10 cellular contexts compared by ENCODE assay signal in the genomic region with DNA sequence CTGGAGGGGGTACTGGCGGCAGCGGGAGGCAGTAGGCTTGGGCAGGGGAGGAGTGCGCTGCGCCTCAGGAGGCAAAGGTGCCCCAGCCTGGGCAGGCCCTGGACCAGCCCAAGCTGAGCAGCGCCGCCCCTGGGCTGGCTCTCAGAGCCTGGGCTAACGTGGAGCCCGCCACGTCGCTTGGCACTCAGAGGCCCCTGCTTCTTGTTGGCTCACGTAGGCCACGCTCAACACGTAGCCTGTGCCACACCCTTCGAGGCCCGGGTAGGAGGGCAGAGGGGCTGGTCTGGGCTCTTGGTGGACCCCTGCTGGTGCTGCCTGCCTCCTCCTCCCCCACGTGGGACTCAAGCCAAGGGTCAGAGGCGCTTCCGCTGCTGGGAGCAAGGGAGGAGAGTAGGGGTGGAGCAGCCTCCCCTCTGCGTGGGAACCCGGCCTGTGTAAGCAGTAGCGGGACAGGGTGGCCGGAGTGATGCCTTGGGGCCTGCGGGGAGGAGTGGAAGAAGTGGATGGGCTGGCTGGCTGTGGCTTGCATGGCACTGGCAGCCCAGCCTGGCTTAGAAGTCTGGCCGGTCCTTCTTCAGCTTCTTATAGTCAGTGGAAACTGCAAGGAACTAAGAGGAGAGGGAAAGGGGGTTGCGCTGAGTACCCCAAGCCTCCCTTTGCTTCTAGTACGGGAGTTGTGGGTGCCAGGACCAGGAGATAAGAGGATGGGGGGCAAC. TPM values are rescaled to one million over a fixed set of nuclear protein-coding genes. Genes with fewer than 3 reads are reported as not detected.
A peak's percentile ranks its signal among the peaks of the same experiment; 100 is the strongest.
DNase-seq lines count a peak whose midpoint lies in the region; TF ChIP-seq lines count a peak whose summit lies in the region.
"Had no signal": no experiment of that assay in that cellular context is flagged by ENCODE, and none has a peak within 500 bp of the region (broad histone marks: within the 10 kb centered on the region; RNA-seq: fewer than 3 reads in every experiment).

No MANE protein-coding gene starts in this region.

- intact Hi-C loops in testis (cut with DNase I; ENCODE audit: low total_unique reads) = no loop called here

- H3K14ac ChIP-seq in mesenchymal stem cell (ENCODE audit: low read length in 2 of 2) = peak overlapping the region in 1 of 2 experiments; percentile 44

- H3K4me2 ChIP-seq in mesenchymal stem cell (ENCODE audit: low read length, poor library complexity, severe bottlenecking) = no peak overlapping the region

- TF ChIP-seq CTCF in BE2C (IDR thresholded peaks at IDR 0.05; ENCODE audit: low read depth, low read length) = peak; percentile 42
- TF ChIP-seq CTCF in LNCaP clone FGC (IDR thresholded peaks at IDR 0.05; ENCODE audit: control insufficient read depth, extremely low read depth, insufficient read depth) = peak; percentile 15; the same call in 1 of the 2 replicates
- no peak for TF ChIP-seq CTCF in testis (IDR thresholded peaks at IDR 0.05)

- H2BK5ac ChIP-seq in mesenchymal stem cell (ENCODE audit: low read depth, low read length, poor library complexity, severe bottlenecking) = no peak overlapping the region

- 63% methylated on average over 26 of the region's 26 CpGs for WGBS in mesenchymal stem cell
- WGBS in testis, 2 donors = 72 to 75% methylated on average over 12 to 23 of the region's 26 CpGs

- H2AK5ac ChIP-seq in mesenchymal stem cell (ENCODE audit: low read length, severe bottlenecking) = no peak overlapping the region

- H3K23ac ChIP-seq in mesenchymal stem cell (ENCODE audit: low read length in 2 of 2) = peak overlapping the region in 1 of 2 experiments; percentile 14

- H2AFZ ChIP-seq in mesenchymal stem cell (ENCODE audit: low read depth, low read length) = no peak overlapping the region

- H3K27me3 ChIP-seq in BE2C = peaks cover 52% of the 10 kb centered on the region
- H3K27me3 ChIP-seq in mesenchymal stem cell (ENCODE audit: control insufficient read depth in 1 of 2, insufficient read depth in 1 of 2, low read length in 2 of 2) = peaks cover 11 to 42% of the 10 kb centered on the region in 2 experiments
- H3K27me3 ChIP-seq in testis = no peaks in the 10 kb centered on the region

- H3K4me3 ChIP-seq in BE2C (ENCODE audit: low read depth, low read length) = peak overlapping the region; percentile 45
- H3K4me3 ChIP-seq in LNCaP clone FGC (ENCODE audit: low read depth, low read length) = peak overlapping the region; percentile 48
- no peak overlapping the region for H3K4me3 ChIP-seq in mesenchymal stem cell (ENCODE audit: insufficient read depth in 1 of 2, low read depth in 1 of 2, low read length in 2 of 2)
- no peak overlapping the region for H3K4me3 ChIP-seq in testis

- no peaks in the 10 kb centered on the region for H3K9me3 ChIP-seq in BE2C
- H3K9me3 ChIP-seq in mesenchymal stem cell (ENCODE audit: control insufficient read depth, low read length) = no peaks in the 10 kb centered on the region
- H3K9me3 ChIP-seq in testis = no peaks in the 10 kb centered on the region
- H3K9me3 ChIP-seq: Caco-2 had no signal

- H4K91ac ChIP-seq in mesenchymal stem cell (ENCODE audit: low read length) = peak overlapping the region; percentile 56

- H4K8ac ChIP-seq in mesenchymal stem cell (ENCODE audit: low read length) = peak overlapping the region; percentile 2

- no peak overlapping the region for H2BK15ac ChIP-seq in mesenchymal stem cell (ENCODE audit: low read depth, poor library complexity, severe bottlenecking)

- peak overlapping the region in 1 of 2 experiments; percentile 55 for H2BK12ac ChIP-seq in mesenchymal stem cell (ENCODE audit: low read length in 2 of 2)

- peak; percentile 79 for DNase-seq in BE2C
- DNase-seq in LNCaP clone FGC (ENCODE audit: low read depth) = peak; percentile 93
- DNase-seq in mesenchymal stem cell = peak; percentile 61
- no peak for DNase-seq in anterior cingulate cortex (lab: John Stamatoyannopoulos, UW)
- no peak for DNase-seq in testis
- DNase-seq in activated CD4-positive, alpha-beta T cell treated with anti-CD3 and anti-CD28 coated beads for 4 hours = no peak
- DNase-seq in A172 (ENCODE audit: low spot score) = no peak
- DNase-seq: KBM-7 had no signal

- no peak for TF ChIP-seq POLR2A in testis (IDR thresholded peaks at IDR 0.05)

- H3K4ac ChIP-seq in mesenchymal stem cell (ENCODE audit: low read depth in 1 of 2, low read length in 2 of 2) = no peak overlapping the region

- H3K9ac ChIP-seq in mesenchymal stem cell (ENCODE audit: low read length) = peak overlapping the region; percentile 7

- peaks cover 23% of the 10 kb centered on the region for H3K79me1 ChIP-seq in mesenchymal stem cell (replicated peaks; ENCODE audit: low read length, poor library complexity, severe bottlenecking)

- no peak overlapping the region for H2BK120ac ChIP-seq in mesenchymal stem cell (ENCODE audit: low read depth, low read length)

- peaks cover 37% of the 10 kb centered on the region for H3K36me3 ChIP-seq in BE2C
- H3K36me3 ChIP-seq in mesenchymal stem cell (ENCODE audit: control insufficient read depth in 1 of 2, insufficient read depth in 2 of 2, low read depth in 1 of 2, low read length in 2 of 2) = peaks cover 42 to 54% of the 10 kb centered on the region in 2 experiments
- no peaks in the 10 kb centered on the region for H3K36me3 ChIP-seq in testis (ENCODE audit: low read depth, missing control alignments)

- H3K27ac ChIP-seq in cingulate gyrus (ENCODE audit: low read depth, low read length) = peak overlapping the region; percentile 47
- no peak overlapping the region for H3K27ac ChIP-seq in mesenchymal stem cell (ENCODE audit: low read length, poor library complexity, severe bottlenecking)
- no peak overlapping the region for H3K27ac ChIP-seq in testis

- peak overlapping the region in 1 of 2 experiments; percentile 61 for H3K18ac ChIP-seq in mesenchymal stem cell (ENCODE audit: low read depth in 1 of 2, low read length in 2 of 2)

- H3K4me1 ChIP-seq in BE2C = peaks cover 23% of the 10 kb centered on the region
- H3K4me1 ChIP-seq in mesenchymal stem cell (ENCODE audit: control insufficient read depth, insufficient read depth, low read depth, low read length) = peaks cover 41% of the 10 kb centered on the region
- peaks cover 25% of the 10 kb centered on the region for H3K4me1 ChIP-seq in testis

RNA-seq across cellular contexts. Expression of gene SHMT2, which starts 5.7 kb away (rescaled TPM):
- polyA plus RNA-seq in BE2C (2012; ENCODE audit: insufficient read depth, insufficient read length, low read depth) = 1,102 TPM
- polyA plus RNA-seq in mesenchymal stem cell (2013, experiment 1 of 2) = 196 TPM
- polyA plus RNA-seq in mesenchymal stem cell (2013, experiment 2 of 2) = 196 TPM
- total RNA-seq in testis = 10 to 100 TPM; 25.9 to 33.9 TPM
- 24.8 TPM for polyA plus RNA-seq in testis (ENCODE audit: insufficient read depth, low read depth, low replicate concordance)
- 208 and 223 TPM in 2 replicates for total RNA-seq in A172 (2014; rRNA removed; shearing (Covaris generic))

RNA-seq across cellular contexts. Expression of gene STAC3, which starts 15.8 kb away (rescaled TPM):
- 7.5 TPM for polyA plus RNA-seq in BE2C (2012; ENCODE audit: insufficient read depth, insufficient read length, low read depth)
- polyA plus RNA-seq in mesenchymal stem cell (2013, experiment 1 of 2) = 0.61 TPM
- 0.21 TPM for polyA plus RNA-seq in mesenchymal stem cell (2013, experiment 2 of 2)
- 10 to 100 TPM in 1 of 2 donors, 1 to 10 TPM in 1; 5.0 to 12.0 TPM for total RNA-seq in testis
- polyA plus RNA-seq in testis (ENCODE audit: insufficient read depth, low read depth, low replicate concordance) = 23.4 TPM
- 0.59 and 0.89 TPM in 2 replicates for total RNA-seq in A172 (2014; rRNA removed; shearing (Covaris generic))

RNA-seq across cellular contexts. Expression of gene NXPH4, which starts 18.6 kb away (rescaled TPM):
- 47.6 TPM for polyA plus RNA-seq in BE2C (2012; ENCODE audit: insufficient read depth, insufficient read length, low read depth)
- polyA plus RNA-seq in mesenchymal stem cell (2013, experiment 1 of 2) = 1.8 TPM
- 1.6 TPM for polyA plus RNA-seq in mesenchymal stem cell (2013, experiment 2 of 2)
- total RNA-seq in testis = 1 to 10 TPM; 7.5 to 7.7 TPM
- polyA plus RNA-seq in testis (ENCODE audit: insufficient read depth, low read depth, low replicate concordance) = 1.8 TPM
- 5.3 and 5.8 TPM in 2 replicates for total RNA-seq in A172 (2014; rRNA removed; shearing (Covaris generic))

Comparison
In these comparisons a context has a peak if more than half of its experiments do, and no peak if none do; other contexts are left out.
1. DNase-seq: peak in BE2C (single experiment), LNCaP clone FGC (single experiment) and mesenchymal stem cell (single experiment); none in anterior cingulate cortex (0 of 58), testis (single experiment), activated CD4-positive, alpha-beta T cell treated with anti-CD3 and anti-CD28 coated beads for 4 hours (0 of 2) and A172 (single experiment).
2. H3K4me3 ChIP-seq: peak in BE2C (single experiment) and LNCaP clone FGC (single experiment); none in mesenchymal stem cell (0 of 2) and testis (0 of 2).
3. CTCF ChIP-seq: peak in BE2C (single experiment) and LNCaP clone FGC (single experiment); none in testis (0 of 3).